In the genomic region with DNA sequence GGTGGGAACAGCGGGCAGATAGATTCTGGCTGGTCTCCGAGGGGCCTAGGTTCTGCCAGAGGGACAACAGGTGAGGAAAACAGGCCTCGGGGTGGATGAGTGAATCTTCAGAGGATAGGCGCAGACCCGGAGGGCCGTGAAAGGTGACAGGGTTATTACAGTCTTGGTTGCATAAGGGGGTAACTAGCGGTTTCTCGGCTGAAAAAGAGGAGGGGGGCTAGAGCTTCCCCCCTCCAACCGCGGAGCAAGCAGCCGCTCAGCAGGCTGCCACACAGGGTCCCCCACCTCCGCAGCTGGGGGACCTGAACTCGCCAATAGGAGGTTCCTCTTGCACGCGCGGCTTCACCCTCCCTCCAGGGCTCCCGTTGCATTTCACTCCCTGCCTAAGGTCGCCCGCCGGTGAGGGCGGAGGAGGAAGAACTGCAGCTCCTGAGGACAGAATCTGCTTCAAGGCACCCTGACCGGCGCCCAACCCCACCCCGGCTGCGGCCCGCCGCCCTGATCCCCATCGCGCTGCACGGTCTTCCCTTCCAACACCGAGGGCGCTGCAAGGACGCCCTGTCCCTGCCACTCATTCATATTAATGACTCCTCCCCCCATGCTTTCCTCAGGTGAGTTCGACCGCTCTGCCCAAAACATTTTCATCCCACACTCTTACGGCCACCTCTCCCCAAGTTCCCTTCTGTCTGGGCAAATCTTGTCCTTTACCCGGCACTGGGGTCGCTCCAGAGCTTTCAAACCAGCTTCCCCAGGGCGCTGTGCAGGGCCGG, we compare ENCODE assay signal across 8 cellular contexts.
DNase-seq lines count a peak whose midpoint lies in the region; ATAC-seq and TF ChIP-seq lines count a peak whose summit lies in the region.
"Not testable (repeated sequence)": the region's sequence is repeated elsewhere in the genome, so short reads cannot be mapped to it uniquely, and the experiment has no call there.

No MANE protein-coding gene starts in this region.

- H3K36me3 ChIP-seq in NT2/D1 (ENCODE audit: insufficient read depth, insufficient read length, low read length); kidney epithelial cell (ENCODE audit: control insufficient read depth, insufficient read depth, low read length); neural progenitor cell: not testable (repeated sequence)

- H3K9me3 ChIP-seq in H9 (ENCODE audit: control insufficient read depth, low read depth, low read length); NT2/D1 (ENCODE audit: insufficient read depth, low read length); neural progenitor cell (ENCODE audit: low read depth): not testable (repeated sequence)

- H3K23ac ChIP-seq in H9 (ENCODE audit: insufficient read length, low read depth, low read length) = not testable (repeated sequence)

- peak; percentile 57 for ATAC-seq in foreskin keratinocyte
- ATAC-seq in stimulated activated naive CD8-positive, alpha-beta T cell treated with anti-CD3 and anti-CD28 coated beads, Interleukin-15, amount 100 ng/mL, for 72 hours = not testable (repeated sequence)

- H3K4me3 ChIP-seq in NT2/D1 (ENCODE audit: insufficient read length, low read depth) (peak overlapping the region; percentile 29), kidney epithelial cell (ENCODE audit: low read depth, low read length) (peak overlapping the region; percentile 11), neural progenitor cell (peak overlapping the region; percentile 22)

- H2BK20ac ChIP-seq in H9 (ENCODE audit: low read depth, low read length, poor library complexity, severe bottlenecking) = not testable (repeated sequence)

- H3K27ac Mint-ChIP-seq in CD14-positive monocyte (peak overlapping the region in 6 of 7 donors; percentile 77 to 94 (median 86)), H9 (peak overlapping the region in 2 of 3 experiments; percentile 56 to 81; a peak in 4 of 7 replicates)
- not testable (repeated sequence) for H3K27ac Mint-ChIP-seq in activated naive CD8-positive, alpha-beta T cell treated with anti-CD3 and anti-CD28 coated beads for 36 hours; neural progenitor cell; stimulated activated naive CD8-positive, alpha-beta T cell treated with anti-CD3 and anti-CD28 coated beads, Interleukin-15, amount 100 ng/mL, for 72 hours

- H3K14ac ChIP-seq in H9 (ENCODE audit: insufficient read depth, low read length) = not testable (repeated sequence)

- not testable (repeated sequence) for H3K4ac ChIP-seq in H9 (ENCODE audit: low read depth, low read length)

- H3K4me3 Mint-ChIP-seq in CD14-positive monocyte (peak overlapping the region; percentile 66 to 96), H9 (peak overlapping the region; percentile 59 to 85), neural progenitor cell (peak overlapping the region; percentile 56)
- H3K4me3 Mint-ChIP-seq in activated naive CD8-positive, alpha-beta T cell treated with anti-CD3 and anti-CD28 coated beads for 36 hours = peak overlapping the region; percentile 55
- H3K4me3 Mint-ChIP-seq in stimulated activated naive CD8-positive, alpha-beta T cell treated with anti-CD3 and anti-CD28 coated beads, Interleukin-15, amount 100 ng/mL, for 72 hours = peak overlapping the region; percentile 41 to 46

- H3K27me3 Mint-ChIP-seq in CD14-positive monocyte (ENCODE audit: low read depth in 3 of 3); H9 (ENCODE audit: low read depth): not testable (repeated sequence)
- peaks cover 25% of the 10 kb centered on the region for H3K27me3 Mint-ChIP-seq in activated naive CD8-positive, alpha-beta T cell treated with anti-CD3 and anti-CD28 coated beads for 36 hours
- peaks cover 11% of the 10 kb centered on the region for H3K27me3 Mint-ChIP-seq in neural progenitor cell (ENCODE audit: insufficient read depth, low read depth)
- peaks cover 19% of the 10 kb centered on the region for H3K27me3 Mint-ChIP-seq in stimulated activated naive CD8-positive, alpha-beta T cell treated with anti-CD3 and anti-CD28 coated beads, Interleukin-15, amount 100 ng/mL, for 72 hours

- not testable (repeated sequence) for H3K9ac ChIP-seq in H9 (ENCODE audit: extremely low read depth, insufficient read length, low read length); neural progenitor cell
- H3K9ac ChIP-seq in NT2/D1 (ENCODE audit: insufficient read length, low read depth) = peak overlapping the region; percentile 36

- not testable (repeated sequence) for H3K27ac ChIP-seq in H9 (ENCODE audit: insufficient read length, low read depth, low read length); foreskin keratinocyte; neural progenitor cell

- H2BK120ac ChIP-seq in H9 (ENCODE audit: low read depth, low read length, poor library complexity, severe bottlenecking) = not testable (repeated sequence)

- not testable (repeated sequence) for H3K79me2 ChIP-seq in H9 (ENCODE audit: insufficient read depth, low read length); neural progenitor cell (ENCODE audit: low read depth)

- WGBS in H9 (ENCODE audit: extremely low coverage, insufficient read length, low lambda C conversion rate) = no CpG with 5 or more reads among the region's 40 CpGs

- not testable (repeated sequence) for H3K27me3 ChIP-seq in H9 (ENCODE audit: insufficient read depth, low read length); NT2/D1 (ENCODE audit: insufficient read depth, insufficient read length); foreskin keratinocyte; kidney epithelial cell (ENCODE audit: control insufficient read depth, insufficient read depth, low read length); neural progenitor cell

- H3K18ac ChIP-seq in H9 (ENCODE audit: insufficient read length, low read depth, low read length) = not testable (repeated sequence)

- H3K23me2 ChIP-seq in H9 (ENCODE audit: insufficient read length, low read depth, low read length, poor library complexity, severe bottlenecking) = not testable (repeated sequence)

- H3K4me2 ChIP-seq in H9 (ENCODE audit: insufficient read depth, insufficient read length, low read length) = peak overlapping the region; percentile 14
- peak overlapping the region; percentile 71 for H3K4me2 ChIP-seq in neural progenitor cell

- not testable (repeated sequence) for TF ChIP-seq CTCF in CD14-positive monocyte (IDR thresholded peaks at IDR 0.05); H9 (conservative IDR thresholded peaks at IDR 0.05); foreskin keratinocyte (conservative IDR thresholded peaks at IDR 0.05); kidney epithelial cell (IDR thresholded peaks at IDR 0.05; ENCODE audit: insufficient read depth, low read length, poor library complexity, severe bottlenecking); neural progenitor cell (IDR thresholded peaks at IDR 0.05)

- H4K8ac ChIP-seq in H9 (replicated peaks; ENCODE audit: insufficient read length, low read depth, low read length) = not testable (repeated sequence)

- H4K5ac ChIP-seq in H9 (ENCODE audit: insufficient read length, low read depth, low read length) = not testable (repeated sequence)

- not testable (repeated sequence) for H4K91ac ChIP-seq in H9 (ENCODE audit: insufficient read length, low read depth, low read length)

- not testable (repeated sequence) for H2BK12ac ChIP-seq in H9 (ENCODE audit: insufficient read length, low read depth, low read length)

- H3K79me1 ChIP-seq in H9 (ENCODE audit: insufficient read depth, low read depth, low read length, poor library complexity, severe bottlenecking) = not testable (repeated sequence)

- not testable (repeated sequence) for DNase-seq in CD14-positive monocyte (ENCODE audit: low spot score); NT2/D1 (ENCODE audit: low read depth, low spot score); activated naive CD8-positive, alpha-beta T cell treated with anti-CD3 and anti-CD28 coated beads for 36 hours; foreskin keratinocyte; kidney epithelial cell (ENCODE audit: low read depth); neural progenitor cell (ENCODE audit: low spot score); stimulated activated naive CD8-positive, alpha-beta T cell treated with anti-CD3 and anti-CD28 coated beads, Interleukin-15, amount 100 ng/mL, for 72 hours
- peak; percentile 38 for DNase-seq in H9

- not testable (repeated sequence) for H3K9me3 Mint-ChIP-seq in CD14-positive monocyte; H9; activated naive CD8-positive, alpha-beta T cell treated with anti-CD3 and anti-CD28 coated beads for 36 hours; neural progenitor cell; stimulated activated naive CD8-positive, alpha-beta T cell treated with anti-CD3 and anti-CD28 coated beads, Interleukin-15, amount 100 ng/mL, for 72 hours

- H2BK15ac ChIP-seq in H9 (ENCODE audit: low read depth, low read length) = not testable (repeated sequence)

- intact Hi-C loops in CD14-positive monocyte (cut with micrococcal nuclease) = not testable (repeated sequence)

- H4K20me1 ChIP-seq in H9 (ENCODE audit: control insufficient read depth, insufficient read depth, insufficient read length); neural progenitor cell (ENCODE audit: low read depth): not testable (repeated sequence)

- H2BK5ac ChIP-seq in H9 (ENCODE audit: insufficient read length, low read length) = not testable (repeated sequence)

- H2AK5ac ChIP-seq in H9 (ENCODE audit: insufficient read length, low read length) = not testable (repeated sequence)

- H2AFZ ChIP-seq in H9 (ENCODE audit: low read length) = not testable (repeated sequence)
- H2AFZ ChIP-seq in neural progenitor cell (replicated peaks) = peak overlapping the region; percentile 2

- not testable (repeated sequence) for H3K56ac ChIP-seq in H9 (ENCODE audit: insufficient read length, low read depth, low read length)

- H3F3A ChIP-seq in neural progenitor cell (ENCODE audit: low read depth) = peaks cover 10% of the 10 kb centered on the region

- not testable (repeated sequence) for H3T11ph ChIP-seq in H9 (ENCODE audit: low read length)

- not testable (repeated sequence) for H3K36me3 Mint-ChIP-seq in CD14-positive monocyte; H9 (ENCODE audit: insufficient read depth in 1 of 3, low read depth in 3 of 3); activated naive CD8-positive, alpha-beta T cell treated with anti-CD3 and anti-CD28 coated beads for 36 hours; neural progenitor cell

- H3K4me1 Mint-ChIP-seq in CD14-positive monocyte; activated naive CD8-positive, alpha-beta T cell treated with anti-CD3 and anti-CD28 coated beads for 36 hours; stimulated activated naive CD8-positive, alpha-beta T cell treated with anti-CD3 and anti-CD28 coated beads, Interleukin-15, amount 100 ng/mL, for 72 hours: not testable (repeated sequence)
- H3K4me1 Mint-ChIP-seq in H9 (peaks cover 39 to 46% of the 10 kb centered on the region in 2 experiments), neural progenitor cell (peaks cover 30% of the 10 kb centered on the region)

- H3K4me1 ChIP-seq in H9 (ENCODE audit: insufficient read depth, low read length); NT2/D1 (ENCODE audit: insufficient read depth, insufficient read length); foreskin keratinocyte: not testable (repeated sequence)
- peaks cover 25% of the 10 kb centered on the region for H3K4me1 ChIP-seq in neural progenitor cell
